15 cellular contexts compared by ENCODE assay signal in genomic region chr2:85760872-85761271, GRCh38. TPM values are rescaled to one million over a fixed set of nuclear protein-coding genes. Genes with fewer than 3 reads are reported as not detected.
DNase-seq lines count a peak whose midpoint lies in the region; ATAC-seq and TF ChIP-seq lines count a peak whose summit lies in the region.
"Had no signal": no experiment of that assay in that cellular context is flagged by ENCODE, and none has a peak within 500 bp of the region (broad histone marks: within the 10 kb centered on the region; RNA-seq: fewer than 3 reads in every experiment).

No MANE protein-coding gene starts in this region.

- H3K4me2 ChIP-seq in GM23248 (ENCODE audit: unreplicated experiment) = peak overlapping the region; percentile 15
- H3K4me2 ChIP-seq in mesendoderm (ENCODE audit: low read length) = no peak overlapping the region

- H2AFZ ChIP-seq in GM23248 = no peak overlapping the region

- in situ Hi-C loops in GM23248 (cut with MboI) (no loop called here), ACHN (cut with HindIII; ENCODE audit: low pct_ligation_motif_present, low pct_unique_long_range_greater_than_20kb, low sequenced_read_pairs) (no loop called here)

- no peak overlapping the region for H3K18ac ChIP-seq in mesendoderm (ENCODE audit: low read length)

- H4K5ac ChIP-seq in mesendoderm (ENCODE audit: low read length) = no peak overlapping the region

- WGBS in GM23248 (ENCODE audit: low coverage in 1 of 2, low lambda C conversion rate in 2 of 2, missing lambda C conversion rate in 2 of 2), 2 experiments = 74 to 80% methylated on average over 7 to 8 of the region's 8 CpGs
- no CpG with 5 or more reads among the region's 8 CpGs for WGBS in mesendoderm (ENCODE audit: extremely low coverage, insufficient coverage, low lambda C conversion rate)

- H4K20me1 ChIP-seq in GM23248 (ENCODE audit: insufficient read depth) = no peaks in the 10 kb centered on the region

- H3K23ac ChIP-seq in mesendoderm (ENCODE audit: low read length) = no peak overlapping the region

- TF ChIP-seq CTCF in ascending aorta (IDR thresholded peaks at IDR 0.05) (no peak), thoracic aorta (IDR thresholded peaks at IDR 0.05) (no peak)

- H3K4ac ChIP-seq in mesendoderm (ENCODE audit: low read depth, low read length) = no peak overlapping the region

- H3K9me3 ChIP-seq in GM23248 (ENCODE audit: low read depth) (no peaks in the 10 kb centered on the region), ascending aorta (no peaks in the 10 kb centered on the region), thoracic aorta (no peaks in the 10 kb centered on the region)
- H3K9me3 ChIP-seq: A549 had no signal

- H3K9ac ChIP-seq in GM23248 (peak overlapping the region; percentile 35), mesendoderm (ENCODE audit: low read length) (no peak overlapping the region)

- no peaks in the 10 kb centered on the region for H3K9me2 ChIP-seq in GM23248 (ENCODE audit: insufficient read depth)

- H3K27me3 ChIP-seq in GM23248 (replicated peaks; ENCODE audit: insufficient read depth) (no peaks in the 10 kb centered on the region), ascending aorta (no peaks in the 10 kb centered on the region), mesendoderm (ENCODE audit: insufficient read depth, low read length, poor library complexity) (no peaks in the 10 kb centered on the region), thoracic aorta (replicated peaks; ENCODE audit: insufficient read depth) (no peaks in the 10 kb centered on the region)

- H3K4me1 ChIP-seq in GM23248 (ENCODE audit: insufficient read depth) = peaks cover 52% of the 10 kb centered on the region
- peaks cover 15 to 74% of the 10 kb centered on the region in 2 donors for H3K4me1 ChIP-seq in ascending aorta
- H3K4me1 ChIP-seq in mesendoderm (ENCODE audit: control insufficient read depth, low read depth, low read length) = peaks cover 5% of the 10 kb centered on the region
- peaks cover 13 to 85% of the 10 kb centered on the region in 2 donors for H3K4me1 ChIP-seq in thoracic aorta (ENCODE audit: control insufficient read depth in 1 of 2, low read depth in 2 of 2)

- peak overlapping the region; percentile 22 for H3K56ac ChIP-seq in mesendoderm (ENCODE audit: low read length)

- no peak overlapping the region for H4K8ac ChIP-seq in mesendoderm (ENCODE audit: low read depth, low read length)

- no peak overlapping the region for H2BK120ac ChIP-seq in mesendoderm (ENCODE audit: low read depth, low read length)

- H2BK5ac ChIP-seq in mesendoderm (ENCODE audit: low read length) = no peak overlapping the region

- H3F3A ChIP-seq in GM23248 (ENCODE audit: insufficient read depth) = no peaks in the 10 kb centered on the region

- H3K36me3 ChIP-seq in GM23248 (ENCODE audit: low read depth) = no peaks in the 10 kb centered on the region
- peaks cover 23 to 60% of the 10 kb centered on the region in 2 donors for H3K36me3 ChIP-seq in ascending aorta
- H3K36me3 ChIP-seq in mesendoderm (ENCODE audit: control insufficient read depth, insufficient read depth, low read length) = no peaks in the 10 kb centered on the region
- H3K36me3 ChIP-seq in thoracic aorta = peaks cover 23% of the 10 kb centered on the region

- H2BK15ac ChIP-seq in mesendoderm (replicated peaks; ENCODE audit: low read depth) = no peak overlapping the region

- H2AK5ac ChIP-seq in mesendoderm (ENCODE audit: low read length) = no peak overlapping the region

- no peaks in the 10 kb centered on the region for H3K79me1 ChIP-seq in mesendoderm (ENCODE audit: low read length)

- peak overlapping the region; percentile 32 for H3K27ac ChIP-seq in GM23248
- peak overlapping the region; percentile 71 to 78 for H3K27ac ChIP-seq in ascending aorta
- H3K27ac ChIP-seq in mesendoderm (ENCODE audit: low read depth, low read length) = no peak overlapping the region
- H3K27ac ChIP-seq in thoracic aorta = peak overlapping the region; percentile 55 to 56

- peaks cover 98% of the 10 kb centered on the region for H3K79me2 ChIP-seq in GM23248 (ENCODE audit: insufficient read depth)
- no peaks in the 10 kb centered on the region for H3K79me2 ChIP-seq in mesendoderm (ENCODE audit: control insufficient read depth, insufficient read depth, low read length)

- intact Hi-C loops in ascending aorta (cut with DNase I) = no loop called here
- intact Hi-C loops in head of caudate nucleus (cut with DNase I) = no loop called here

- no peak overlapping the region for H3K4me3 ChIP-seq in GM23248
- H3K4me3 ChIP-seq in ascending aorta = peak overlapping the region; percentile 30 to 85
- no peak overlapping the region for H3K4me3 ChIP-seq in mesendoderm (ENCODE audit: low read length)
- H3K4me3 ChIP-seq in thoracic aorta = peak overlapping the region; percentile 88
- H3K4me3 ChIP-seq: A549, GM12878 had no signal

- DNase-seq in GM23248 = no peak
- DNase-seq in ascending aorta (ENCODE audit: low spot score in 2 of 2) = no peak
- no peak for DNase-seq in mesendoderm
- no peak for DNase-seq in thoracic aorta (ENCODE audit: low spot score)
- no peak for DNase-seq in head of caudate nucleus
- no peak for DNase-seq in HPDE6-E6E7 (ENCODE audit: extremely low spot score)
- no peak for DNase-seq in ACHN
- DNase-seq: CD4-positive, CD25-positive, alpha-beta regulatory T cell; DMS53; NCI-H1417; NCI-H2029 treated with DMSO at 0.1 percent for 48 hours; NCI-H510A treated with DMSO at 0.1 percent for 48 hours had no signal

- no peak for ATAC-seq in thoracic aorta (ENCODE audit: insufficient number of reproducible peaks, low FRiP score, low read depth)
- ATAC-seq: Panc1 had no signal

RNA-seq across cellular contexts. Expression of gene ATOH8, which starts 7.1 kb away (rescaled TPM):
- 40.7 and 50.1 TPM in 2 replicates for total RNA-seq in GM23248 (2014; rRNA removed; shearing (Covaris generic))
- 12.0 and 12.7 TPM in 2 replicates for polyA plus RNA-seq in GM23248 (2016; fragmentation: Nextera tagmentation; extraction: Ambion mirVana)
- 239 TPM for total RNA-seq in ascending aorta
- 0.37 TPM for polyA plus RNA-seq in mesendoderm (2013, experiment 1 of 2)
- 0.39 TPM for polyA plus RNA-seq in mesendoderm (2013, experiment 2 of 2)
- total RNA-seq in thoracic aorta = 100 to 1,000 TPM in 1 of 2 donors, 10 to 100 TPM in 1; 78.4 to 207 TPM
- total RNA-seq: CD4-positive, CD25-positive, alpha-beta regulatory T cell; GM12878 had no signal
- polyA plus RNA-seq: CD4-positive, CD25-positive, alpha-beta regulatory T cell had no signal

Comparison
In these comparisons a context has a peak if more than half of its experiments do, and no peak if none do; other contexts are left out.
1. H3K4me3 ChIP-seq: peak in ascending aorta (2 of 2) and thoracic aorta (single experiment); none in GM23248 (single experiment) and mesendoderm (single experiment).